17 cellular contexts compared by ENCODE assay signal in genomic region chr9:70228098-70228497, GRCh38.
"Had no signal": no experiment of that assay in that cellular context is flagged by ENCODE, and none has a peak within 500 bp of the region (broad histone marks: within the 10 kb centered on the region; RNA-seq: fewer than 3 reads in every experiment).

No MANE protein-coding gene starts in this region.

- DNase-seq: activated CD4-positive, alpha-beta memory T cell treated with anti-CD3 and anti-CD28 coated beads for 36 hours; activated gamma-delta T cell; activated T-cell treated with anti-CD3 and anti-CD28 coated beads, Interleukin-2, amount 50 U/mL, for 48 hours; amygdala; colonic mucosa; foreskin keratinocyte; islet precursor cell; naive B cell; spleen; stimulated activated CD4-positive, alpha-beta T cell treated with anti-CD3 and anti-CD28 coated beads, Interleukin-1b, Interleukin-23, amount 100 ng/mL, for 48 hours; stimulated activated naive B cell treated with anti-CD40 and anti-IgM and Interleukin-4, amounts not matched to agents 10 μg/mL and 1 μg/mL and 100 μg/mL, for 72 hours; substantia nigra; T-cell; T1000; upper lobe of right lung had no signal

- H3K4me1 ChIP-seq: colonic mucosa, foreskin keratinocyte, spleen, upper lobe of right lung had no signal

- H3K27ac ChIP-seq: colonic mucosa, foreskin keratinocyte, neutrophil, spleen, upper lobe of right lung, VCaP had no signal

- H3K36me3 ChIP-seq: colonic mucosa, neutrophil, upper lobe of right lung had no signal

- H3K9me3 ChIP-seq: colonic mucosa, neutrophil, spleen, upper lobe of right lung had no signal

- ATAC-seq: foreskin keratinocyte; stimulated activated naive B cell treated with anti-CD40 and anti-IgM and Interleukin-4, amounts not matched to agents 10 μg/mL and 1 μg/mL and 100 μg/mL, for 72 hours; T-cell; upper lobe of right lung had no signal

- H3K27me3 ChIP-seq: colonic mucosa, foreskin keratinocyte, neutrophil, spleen, upper lobe of right lung had no signal

- H3K4me3 ChIP-seq: colonic mucosa, spleen, upper lobe of right lung had no signal
